In genomic region chr3:166265153-166265552, GRCh38 we compare ENCODE assay signal across 20 cellular contexts.
DNase-seq lines count a peak whose midpoint lies in the region; ATAC-seq and TF ChIP-seq lines count a peak whose summit lies in the region.
"Had no signal": no experiment of that assay in that cellular context is flagged by ENCODE, and none has a peak within 500 bp of the region (broad histone marks: within the 10 kb centered on the region; RNA-seq: fewer than 3 reads in every experiment).

No MANE protein-coding gene starts in this region.

- H3K27ac Mint-ChIP-seq in nephron progenitor cell: no peak overlapping the region
- H3K27ac Mint-ChIP-seq: CD14-positive monocyte; CD4-positive, alpha-beta memory T cell; HFFc6 had no signal

- H3K27me3 ChIP-seq in MM.1S (replicated peaks; ENCODE audit: insufficient read depth, low read length) (no peaks in the 10 kb centered on the region), SU-DHL-6 (ENCODE audit: low read length) (no peaks in the 10 kb centered on the region), fibroblast of lung (ENCODE audit: control insufficient read depth, insufficient read depth, low read length) (no peaks in the 10 kb centered on the region)
- H3K27me3 ChIP-seq: BLaER1 had no signal

- H4K20me1 ChIP-seq in MM.1S (ENCODE audit: insufficient read depth, low read length) (no peaks in the 10 kb centered on the region), SU-DHL-6 (ENCODE audit: low read depth, low read length) (no peaks in the 10 kb centered on the region), fibroblast of lung (ENCODE audit: control insufficient read depth, extremely low read depth, insufficient read depth, low read length) (no peaks in the 10 kb centered on the region)
- H4K20me1 ChIP-seq: BLaER1 had no signal

- no peaks in the 10 kb centered on the region for H3K9me3 Mint-ChIP-seq in nephron progenitor cell

- H3K4me1 Mint-ChIP-seq in nephron progenitor cell: no peaks in the 10 kb centered on the region
- H3K4me1 Mint-ChIP-seq: CD14-positive monocyte; CD4-positive, alpha-beta memory T cell had no signal

- H3K27me3 Mint-ChIP-seq in nephron progenitor cell (ENCODE audit: low read depth, poor library complexity): no peaks in the 10 kb centered on the region
- H3K27me3 Mint-ChIP-seq: CD4-positive, alpha-beta memory T cell had no signal

- H3K36me3 Mint-ChIP-seq in nephron progenitor cell (ENCODE audit: low read depth): no peaks in the 10 kb centered on the region
- H3K36me3 Mint-ChIP-seq: CD14-positive monocyte; CD4-positive, alpha-beta memory T cell had no signal

- H3K4me1 ChIP-seq in MM.1S (ENCODE audit: low read length) (no peaks in the 10 kb centered on the region), fibroblast of lung (ENCODE audit: control insufficient read depth, extremely low read depth, insufficient read depth, low read length) (no peaks in the 10 kb centered on the region)
- H3K4me1 ChIP-seq: BLaER1 had no signal

- H3K4me3 ChIP-seq in GM12865 (ENCODE audit: low read depth, low read length) (no peak overlapping the region), MM.1S (ENCODE audit: low read length) (no peak overlapping the region), SU-DHL-6 (ENCODE audit: insufficient read depth, low read length, poor library complexity, severe bottlenecking) (no peak overlapping the region), fibroblast of lung (replicated peaks in 1 of 4; ENCODE audit: control extremely low read depth in 1 of 4, insufficient read depth in 1 of 4, low read depth in 3 of 4, low read length in 4 of 4) (no peak overlapping the region)
- H3K4me3 ChIP-seq: BLaER1 had no signal

- no peak for ATAC-seq in GM19395 (IDR thresholded peaks at IDR 0.05; ENCODE audit: unreplicated experiment)
- ATAC-seq: HCT116 had no signal

- H3K9me3 ChIP-seq in MM.1S (replicated peaks; ENCODE audit: insufficient read depth, low read length) (no peaks in the 10 kb centered on the region), SU-DHL-6 (ENCODE audit: insufficient read depth, low read length) (no peaks in the 10 kb centered on the region), fibroblast of lung (ENCODE audit: control insufficient read depth, insufficient read depth, low read depth, low read length) (no peaks in the 10 kb centered on the region)
- H3K9me3 ChIP-seq: BLaER1 had no signal

- no peaks in the 10 kb centered on the region for H3K79me2 ChIP-seq in MM.1S (ENCODE audit: low read length)
- no peaks in the 10 kb centered on the region for H3K79me2 ChIP-seq in SU-DHL-6 (ENCODE audit: insufficient read depth, low read length)
- no peaks in the 10 kb centered on the region for H3K79me2 ChIP-seq in fibroblast of lung (ENCODE audit: control insufficient read depth, insufficient read depth, low read length)

- no peak overlapping the region for H3K4me2 ChIP-seq in MM.1S (ENCODE audit: low read depth, low read length)
- peak overlapping the region; percentile 30 for H3K4me2 ChIP-seq in SU-DHL-6 (ENCODE audit: low read depth, low read length, poor library complexity, severe bottlenecking)
- H3K4me2 ChIP-seq in fibroblast of lung (ENCODE audit: extremely low read depth, insufficient read depth, low read length): no peak overlapping the region
- H3K4me2 ChIP-seq: BLaER1 had no signal

- H3K36me3 ChIP-seq in MM.1S (replicated peaks; ENCODE audit: insufficient read depth, low read length) (no peaks in the 10 kb centered on the region), SU-DHL-6 (ENCODE audit: low read length) (no peaks in the 10 kb centered on the region), fibroblast of lung (ENCODE audit: control insufficient read depth, insufficient read depth, low read length) (no peaks in the 10 kb centered on the region)
- H3K36me3 ChIP-seq: BLaER1 had no signal

- no peak overlapping the region for H3K4me3 Mint-ChIP-seq in nephron progenitor cell
- H3K4me3 Mint-ChIP-seq: CD14-positive monocyte; CD4-positive, alpha-beta memory T cell; HFFc6 had no signal

- H3K27ac ChIP-seq in MM.1S (ENCODE audit: low read length) (no peak overlapping the region), SU-DHL-6 (ENCODE audit: low read depth, low read length) (no peak overlapping the region), fibroblast of lung (ENCODE audit: insufficient read depth, low read length) (no peak overlapping the region)
- H3K27ac ChIP-seq: BLaER1 had no signal

- no peak for TF ChIP-seq CTCF in GM12865 (IDR thresholded peaks at IDR 0.05; ENCODE audit: insufficient read depth, low read depth, low read length, missing control alignments)
- no peak for TF ChIP-seq CTCF in MM.1S (IDR thresholded peaks at IDR 0.05; ENCODE audit: low read length)
- no peak for TF ChIP-seq CTCF in SU-DHL-6 (IDR thresholded peaks at IDR 0.05; ENCODE audit: insufficient read depth, low read length, poor library complexity, severe bottlenecking)
- no peak for TF ChIP-seq CTCF in fibroblast of lung (conservative IDR thresholded peaks at IDR 0.05 in 1 of 2, IDR thresholded peaks at IDR 0.05 in 1 of 2; ENCODE audit: low read depth in 1 of 2, low read length in 2 of 2)
- TF ChIP-seq CTCF in nephron progenitor cell (IDR thresholded peaks at IDR 0.05): no peak

- H2AFZ ChIP-seq in MM.1S (ENCODE audit: low read length): peak overlapping the region; percentile 1; the same call in 1 of the 2 replicates
- H2AFZ ChIP-seq in SU-DHL-6 (ENCODE audit: low read depth, low read length, severe bottlenecking): peak overlapping the region; percentile 94
- H2AFZ ChIP-seq in fibroblast of lung (ENCODE audit: low read length): peak overlapping the region; percentile 24

- H3K9ac ChIP-seq in MM.1S (ENCODE audit: low read length) (no peak overlapping the region), SU-DHL-6 (ENCODE audit: low read length) (no peak overlapping the region), fibroblast of lung (ENCODE audit: insufficient read depth, low read length) (no peak overlapping the region)
- H3K9ac ChIP-seq: BLaER1 had no signal

- no peaks in the 10 kb centered on the region for H3K9me2 ChIP-seq in MM.1S (replicated peaks; ENCODE audit: insufficient read depth, low read length)
- no peaks in the 10 kb centered on the region for H3K9me2 ChIP-seq in SU-DHL-6 (replicated peaks; ENCODE audit: insufficient read depth, low read length)

- DNase-seq in GM12865 (ENCODE audit: low read depth) (peak; percentile 3), MM.1S (peak; percentile 48), fibroblast of lung (ENCODE audit: low read depth in 2 of 2) (no peak), NOMO-1 treated with dmso at 0.1 percent for 144 hours (lab: John Stamatoyannopoulos, UW; ENCODE audit: unreplicated experiment) (no peak), nephron progenitor cell (no peak)
- no peak for DNase-seq in activated T-cell treated with anti-CD3 and anti-CD28 coated beads, Interleukin-2, amount 50 U/mL, for 48 hours
- DNase-seq: CD4-positive, alpha-beta memory T cell; DMS153; DMS79; GF-D8; H7; HFFc6; IMR-90; Karpas-422; KBM-7 had no signal

- H3F3A ChIP-seq in MM.1S (ENCODE audit: insufficient read depth, low read length): no peaks in the 10 kb centered on the region
- no peaks in the 10 kb centered on the region for H3F3A ChIP-seq in SU-DHL-6 (ENCODE audit: insufficient read depth)

Comparison
In these comparisons a context has a peak if more than half of its experiments do, and no peak if none do; other contexts are left out.
1. DNase-seq: peak in GM12865 (single experiment) and MM.1S (single experiment); none in fibroblast of lung (0 of 2), NOMO-1 treated with dmso at 0.1 percent for 144 hours (single experiment), activated T-cell treated with anti-CD3 and anti-CD28 coated beads, Interleukin-2, amount 50 U/mL, for 48 hours (0 of 2) and nephron progenitor cell (single experiment).
2. H2AFZ ChIP-seq: peak in every context shown above with its lines; median percentile 94 in SU-DHL-6; 24 in fibroblast of lung; 1 in MM.1S.